Comparison of ENCODE assay signal across 1 cellular context in genomic region chr1:11841245-11842153, GRCh38.
A peak's percentile ranks its signal among the peaks of the same experiment; 100 is the strongest.
TF ChIP-seq lines count a peak whose summit lies in the region.

No MANE protein-coding gene starts in this region.

TF ChIP-seq in endothelial cell of umbilical vein, 7 proteins besides CTCF, POLR2A, EP300 and RAD21:
- TF ChIP-seq POLR2AphosphoS5 (IDR thresholded peaks at IDR 0.05; ENCODE audit: insufficient read depth, low read depth, low read length) (no peak), JUN (IDR thresholded peaks at IDR 0.05; ENCODE audit: borderline replicate concordance, insufficient read depth, insufficient read length, low read depth) (peak; percentile 3)
